In the genomic region with DNA sequence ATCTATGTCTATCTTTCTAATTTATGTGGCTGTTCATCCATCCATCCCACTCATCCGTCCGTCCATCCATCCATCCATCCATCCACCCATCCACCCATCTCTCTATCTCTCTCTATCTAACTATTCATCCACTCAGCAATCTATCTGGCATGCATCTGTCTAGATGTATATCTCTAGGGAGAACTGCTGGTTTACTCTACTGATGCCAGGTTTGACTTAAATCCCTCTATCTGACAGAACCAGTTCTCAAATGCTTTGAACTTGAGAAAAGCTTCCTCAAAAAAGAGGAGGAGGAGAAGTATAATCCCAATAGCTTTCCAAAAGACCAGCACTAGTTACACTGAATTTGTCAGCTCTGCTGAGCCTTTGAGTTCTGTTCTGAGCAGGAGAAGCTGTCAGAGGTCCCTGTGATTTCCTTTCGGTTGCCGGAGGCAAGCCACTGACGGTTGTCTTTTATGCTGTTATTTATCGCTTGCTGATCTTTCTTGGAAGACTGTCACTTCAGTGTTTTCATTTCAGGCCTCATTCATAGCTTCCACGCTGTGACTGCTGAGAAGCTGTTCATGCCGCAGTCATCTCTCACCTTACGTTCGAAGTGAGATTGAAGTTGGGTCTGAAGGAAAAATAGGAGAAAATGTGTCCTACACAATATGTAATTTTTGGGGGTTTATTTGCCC, we compare ENCODE assay signal across 30 cellular contexts.
"Had no signal": no experiment of that assay in that cellular context is flagged by ENCODE, and none has a peak within 500 bp of the region (broad histone marks: within the 10 kb centered on the region; RNA-seq: fewer than 3 reads in every experiment).

No MANE protein-coding gene starts in this region.

- H3K4me1 ChIP-seq: left ventricle myocardium inferior, pancreas, stomach, suprapubic skin, tibial artery, upper lobe of left lung, vagina had no signal

- H3K9me3 Mint-ChIP-seq: mesothelial cell of epicardium, natural killer cell had no signal

- H3K27ac ChIP-seq: left ventricle myocardium inferior, pancreas, prostate gland, skin epidermis, suprapubic skin, thoracic aorta, tibial artery, upper lobe of left lung, vagina had no signal

- H3K4me3 Mint-ChIP-seq: immature natural killer cell; mesothelial cell of epicardium; natural killer cell; nephron progenitor cell; stimulated activated naive B cell treated with anti-CD40 and anti-IgM and Interleukin-4, amounts not matched to agents 10 μg/mL and 1 μg/mL and 100 μg/mL, for 72 hours had no signal

- H3K9me3 ChIP-seq: pancreas, prostate gland, stomach, suprapubic skin, thoracic aorta, tibial artery, upper lobe of left lung, vagina had no signal

- ATAC-seq: natural killer cell; pancreas; right cardiac atrium; sciatic nerve; stimulated activated naive B cell treated with anti-CD40 and anti-IgM and Interleukin-4, amounts not matched to agents 10 μg/mL and 1 μg/mL and 100 μg/mL, for 72 hours; stimulated activated naive CD8-positive, alpha-beta T cell treated with anti-CD3 and anti-CD28 coated beads, Interleukin-15, Interleukin-2, amounts not matched to agents 100 U/mL and 50 U/mL, for 24 hours had no signal

- H3K4me1 Mint-ChIP-seq: immature natural killer cell; naive B cell; natural killer cell; stimulated activated naive B cell treated with anti-CD40 and anti-IgM and Interleukin-4, amounts not matched to agents 10 μg/mL and 1 μg/mL and 100 μg/mL, for 72 hours had no signal

- H3K4me3 ChIP-seq: left ventricle myocardium inferior, lung, pancreas, prostate gland, skin epidermis, stomach, suprapubic skin, thoracic aorta, tibial artery, upper lobe of left lung, vagina had no signal

- H3K36me3 ChIP-seq: left ventricle myocardium inferior, pancreas, prostate gland, stomach, suprapubic skin, thoracic aorta, tibial artery, upper lobe of left lung, vagina had no signal

- DNase-seq: hypothalamus; immature natural killer cell; kidney; left ventricle myocardium inferior; mesendoderm; naive B cell; natural killer cell; nephron progenitor cell; nucleus accumbens; pancreas; posterior cingulate gyrus; retina; right cardiac atrium; stimulated activated CD4-positive, alpha-beta T cell treated with anti-CD3 and anti-CD28 coated beads, Interleukin-12 subunit alpha, Interleukin-12 subunit beta, amount 100 ng/mL, for 4 hours; stimulated activated CD4-positive, alpha-beta T cell treated with anti-CD3 and anti-CD28 coated beads, Interleukin-15, amount 100 ng/mL, for 24 hours; stimulated activated CD4-positive, alpha-beta T cell treated with anti-CD3 and anti-CD28 coated beads, Interleukin-2, amount 100 ng/mL, for 24 hours; stimulated activated CD4-positive, alpha-beta T cell treated with anti-CD3 and anti-CD28 coated beads, Interleukin-4, amount 100 ng/mL, for 1 hour; stimulated activated naive B cell treated with anti-CD40 and anti-IgM and Interleukin-4, amounts not matched to agents 10 μg/mL and 1 μg/mL and 100 μg/mL, for 72 hours; stimulated activated naive CD8-positive, alpha-beta T cell treated with anti-CD3 and anti-CD28 coated beads, Interleukin-15, Interleukin-2, amounts not matched to agents 100 U/mL and 50 U/mL, for 24 hours; stomach; tibial artery; upper lobe of left lung had no signal

- H3K36me3 Mint-ChIP-seq: immature natural killer cell; mesothelial cell of epicardium; naive B cell; natural killer cell; stimulated activated naive B cell treated with anti-CD40 and anti-IgM and Interleukin-4, amounts not matched to agents 10 μg/mL and 1 μg/mL and 100 μg/mL, for 72 hours had no signal

- H3K27ac Mint-ChIP-seq: immature natural killer cell; mesothelial cell of epicardium; naive B cell; natural killer cell; nephron progenitor cell; stimulated activated naive B cell treated with anti-CD40 and anti-IgM and Interleukin-4, amounts not matched to agents 10 μg/mL and 1 μg/mL and 100 μg/mL, for 72 hours had no signal

- H3K27me3 ChIP-seq: pancreas, stomach, tibial artery, upper lobe of left lung, vagina had no signal
